36 cellular contexts compared by ENCODE assay signal in genomic region chr17:36014946-36015345, GRCh38. TPM values are rescaled to one million over a fixed set of nuclear protein-coding genes. Genes with fewer than 3 reads are reported as not detected.
"Had no signal": no experiment of that assay in that cellular context is flagged by ENCODE, and none has a peak within 500 bp of the region (broad histone marks: within the 10 kb centered on the region; RNA-seq: fewer than 3 reads in every experiment).

No MANE protein-coding gene starts in this region.

- H3K9me3 ChIP-seq: adrenal gland, body of pancreas had no signal

- H3K36me3 ChIP-seq: adrenal gland, brain microvascular endothelial cell, breast epithelium had no signal

- H3K27me3 ChIP-seq: adrenal gland, body of pancreas, brain microvascular endothelial cell, breast epithelium had no signal

- DNase-seq: activated B cell treated with CpG ODN at 0.5 μM for 24 hours; activated CD4-positive, alpha-beta memory T cell treated with anti-CD3 and anti-CD28 coated beads for 36 hours; activated CD4-positive, alpha-beta T cell treated with anti-CD3 and anti-CD28 coated beads for 4 hours; activated CD4-positive, alpha-beta T cell treated with anti-CD3 and anti-CD28 coated beads, Interleukin-2, amount 10 ng/mL, durations not matched to agents 24 days and 14 days; activated CD4-positive, alpha-beta T cell treated with anti-CD3 and anti-CD28 coated beads, Interleukin-2, amount 50 U/mL, for 1 hour; activated CD4-positive, alpha-beta T cell treated with anti-CD3 and anti-CD28 coated beads, Interleukin-2, amount 50 U/mL, for 4 hours; activated CD4-positive, CD25-positive, alpha-beta regulatory T cell treated with anti-CD3 and anti-CD28 coated beads, Interleukin-2, amount 50 U/mL, for 72 hours; activated CD8-positive, alpha-beta memory T cell treated with anti-CD3 and anti-CD28 coated beads, Interleukin-2, amount 50 U/mL, for 4 hours; activated CD8-positive, alpha-beta T cell treated with anti-CD3 and anti-CD28 coated beads for 36 hours; activated effector memory CD4-positive, alpha-beta T cell treated with anti-CD3 and anti-CD28 coated beads, Interleukin-2, amount 50 U/mL, for 16 hours; activated gamma-delta T cell treated with Interleukin-2 at 50 U/mL for 16 hours; activated naive CD4-positive, alpha-beta T cell; activated naive CD4-positive, alpha-beta T cell treated with anti-CD3 and anti-CD28 coated beads for 36 hours; activated naive CD4-positive, alpha-beta T cell treated with anti-CD3 and anti-CD28 coated beads, Interleukin-2, amount 50 U/mL, for 16 hours; activated naive CD8-positive, alpha-beta T cell treated with anti-CD3 and anti-CD28 coated beads for 36 hours; activated T-cell treated with anti-CD3 and anti-CD28 coated beads for 4 hours; activated T-cell treated with anti-CD3 and anti-CD28 coated beads, Interleukin-2, amount 50 U/mL, for 1 hour; activated T-cell treated with anti-CD3 and anti-CD28 coated beads, Interleukin-2, amount 50 U/mL, for 4 hours; activated T-cell treated with anti-CD3 and anti-CD28 coated beads, Interleukin-2, amount 50 U/mL, for 72 hours; adrenal gland; amniotic stem cell; aorta; body of pancreas; brain microvascular endothelial cell; central memory CD4-positive, alpha-beta T cell; T-helper 2 cell; T-helper 9 cell had no signal

- H3K4me3 ChIP-seq: adrenal gland, body of pancreas, breast epithelium had no signal

- H3K27ac ChIP-seq: adrenal gland, body of pancreas, brain microvascular endothelial cell, breast epithelium, VCaP had no signal

- ATAC-seq: activated CD8-positive, alpha-beta T cell treated with anti-CD3 and anti-CD28 coated beads for 36 hours; activated naive CD4-positive, alpha-beta T cell treated with anti-CD3 and anti-CD28 coated beads, Interleukin-2, amount 50 U/mL, for 72 hours; activated T-cell treated with anti-CD3 and anti-CD28 coated beads, Interleukin-2, amount 50 U/mL, for 4 hours; activated T-cell treated with anti-CD3 and anti-CD28 coated beads, Interleukin-2, amount 50 U/mL, for 72 hours; activated T-helper 17 cell treated with anti-CD3 and anti-CD28 coated beads, Interleukin-2, amount 50 U/mL, for 72 hours; body of pancreas had no signal

- H3K4me1 ChIP-seq: adrenal gland, body of pancreas, breast epithelium had no signal

RNA-seq across cellular contexts. Expression of gene CCL23, which starts 2.8 kb away (rescaled TPM):
- total RNA-seq: activated B cell treated with CpG ODN at 0.5 μM for 24 hours; activated CD4-positive, alpha-beta memory T cell treated with anti-CD3 and anti-CD28 coated beads for 36 hours; activated CD4-positive, alpha-beta T cell treated with anti-CD3 and anti-CD28 coated beads, Interleukin-2, amount 10 ng/mL, durations not matched to agents 24 days and 14 days; activated CD8-positive, alpha-beta T cell treated with anti-CD3 and anti-CD28 coated beads for 36 hours; activated naive CD4-positive, alpha-beta T cell treated with anti-CD3 and anti-CD28 coated beads for 36 hours; activated naive CD4-positive, alpha-beta T cell treated with anti-CD3 and anti-CD28 coated beads, Interleukin-2, amount 50 U/mL, for 72 hours; activated naive CD8-positive, alpha-beta T cell treated with anti-CD3 and anti-CD28 coated beads for 36 hours; activated T-cell treated with anti-CD3 and anti-CD28 coated beads, Interleukin-2, amount 50 U/mL, for 4 hours; activated T-cell treated with anti-CD3 and anti-CD28 coated beads, Interleukin-2, amount 50 U/mL, for 72 hours; activated T-helper 1 cell treated with anti-CD3 and anti-CD28 coated beads, Interleukin-12 subunit alpha, Interleukin-12 subunit beta, Interleukin-2, Interleukin-4 antibody, amounts not matched to agents 30 ng/mL and 10 ng/mL and 1 ng/mL, durations not matched to agents 14 hours and 24 hours and 36 hours; activated T-helper 17 cell treated with anti-CD3 and anti-CD28 coated beads, Interleukin-2, amount 50 U/mL, for 72 hours; astrocyte; cardiac septum; cerebellum had no signal
- polyA plus RNA-seq: aorta had no signal

RNA-seq across cellular contexts. Expression of gene CCL15, which starts 13.6 kb away (rescaled TPM):
- total RNA-seq: activated B cell treated with CpG ODN at 0.5 μM for 24 hours; activated CD4-positive, alpha-beta memory T cell treated with anti-CD3 and anti-CD28 coated beads for 36 hours; activated CD4-positive, alpha-beta T cell treated with anti-CD3 and anti-CD28 coated beads, Interleukin-2, amount 10 ng/mL, durations not matched to agents 24 days and 14 days; activated CD8-positive, alpha-beta memory T cell treated with anti-CD3 and anti-CD28 coated beads for 36 hours; activated CD8-positive, alpha-beta T cell treated with anti-CD3 and anti-CD28 coated beads for 36 hours; activated naive CD4-positive, alpha-beta T cell treated with anti-CD3 and anti-CD28 coated beads for 36 hours; activated naive CD4-positive, alpha-beta T cell treated with anti-CD3 and anti-CD28 coated beads, Interleukin-2, amount 50 U/mL, for 72 hours; activated naive CD8-positive, alpha-beta T cell treated with anti-CD3 and anti-CD28 coated beads for 36 hours; activated T-cell treated with anti-CD3 and anti-CD28 coated beads, Interleukin-2, amount 50 U/mL, for 4 hours; activated T-cell treated with anti-CD3 and anti-CD28 coated beads, Interleukin-2, amount 50 U/mL, for 72 hours; activated T-helper 1 cell treated with anti-CD3 and anti-CD28 coated beads, Interleukin-12 subunit alpha, Interleukin-12 subunit beta, Interleukin-2, Interleukin-4 antibody, amounts not matched to agents 30 ng/mL and 10 ng/mL and 1 ng/mL, durations not matched to agents 14 hours and 24 hours and 36 hours; activated T-helper 17 cell treated with anti-CD3 and anti-CD28 coated beads, Interleukin-2, amount 50 U/mL, for 72 hours; aorta; astrocyte; breast epithelium; cardiac septum; cerebellum had no signal

RNA-seq across cellular contexts. Expression of gene CCL14, which starts 28.4 kb away (rescaled TPM):
- total RNA-seq: activated B cell treated with CpG ODN at 0.5 μM for 24 hours; activated CD4-positive, alpha-beta memory T cell treated with anti-CD3 and anti-CD28 coated beads for 36 hours; activated CD4-positive, alpha-beta T cell treated with anti-CD3 and anti-CD28 coated beads, Interleukin-2, amount 10 ng/mL, durations not matched to agents 24 days and 14 days; activated CD8-positive, alpha-beta memory T cell treated with anti-CD3 and anti-CD28 coated beads for 36 hours; activated CD8-positive, alpha-beta T cell treated with anti-CD3 and anti-CD28 coated beads for 36 hours; activated naive CD4-positive, alpha-beta T cell treated with anti-CD3 and anti-CD28 coated beads for 36 hours; activated naive CD4-positive, alpha-beta T cell treated with anti-CD3 and anti-CD28 coated beads, Interleukin-2, amount 50 U/mL, for 72 hours; activated naive CD8-positive, alpha-beta T cell treated with anti-CD3 and anti-CD28 coated beads for 36 hours; activated T-cell treated with anti-CD3 and anti-CD28 coated beads, Interleukin-2, amount 50 U/mL, for 4 hours; activated T-cell treated with anti-CD3 and anti-CD28 coated beads, Interleukin-2, amount 50 U/mL, for 72 hours; activated T-helper 1 cell treated with anti-CD3 and anti-CD28 coated beads, Interleukin-12 subunit alpha, Interleukin-12 subunit beta, Interleukin-2, Interleukin-4 antibody, amounts not matched to agents 30 ng/mL and 10 ng/mL and 1 ng/mL, durations not matched to agents 14 hours and 24 hours and 36 hours; activated T-helper 17 cell treated with anti-CD3 and anti-CD28 coated beads, Interleukin-2, amount 50 U/mL, for 72 hours; astrocyte had no signal

RNA-seq across cellular contexts. Expression of gene CCL16, which starts 33.6 kb away (rescaled TPM):
- total RNA-seq: activated B cell treated with CpG ODN at 0.5 μM for 24 hours; activated CD4-positive, alpha-beta memory T cell treated with anti-CD3 and anti-CD28 coated beads for 36 hours; activated CD4-positive, alpha-beta T cell treated with anti-CD3 and anti-CD28 coated beads, Interleukin-2, amount 10 ng/mL, durations not matched to agents 24 days and 14 days; activated CD8-positive, alpha-beta memory T cell treated with anti-CD3 and anti-CD28 coated beads for 36 hours; activated CD8-positive, alpha-beta T cell treated with anti-CD3 and anti-CD28 coated beads for 36 hours; activated naive CD4-positive, alpha-beta T cell treated with anti-CD3 and anti-CD28 coated beads for 36 hours; activated naive CD4-positive, alpha-beta T cell treated with anti-CD3 and anti-CD28 coated beads, Interleukin-2, amount 50 U/mL, for 72 hours; activated naive CD8-positive, alpha-beta T cell treated with anti-CD3 and anti-CD28 coated beads for 36 hours; activated T-cell treated with anti-CD3 and anti-CD28 coated beads, Interleukin-2, amount 50 U/mL, for 4 hours; activated T-cell treated with anti-CD3 and anti-CD28 coated beads, Interleukin-2, amount 50 U/mL, for 72 hours; activated T-helper 1 cell treated with anti-CD3 and anti-CD28 coated beads, Interleukin-12 subunit alpha, Interleukin-12 subunit beta, Interleukin-2, Interleukin-4 antibody, amounts not matched to agents 30 ng/mL and 10 ng/mL and 1 ng/mL, durations not matched to agents 14 hours and 24 hours and 36 hours; activated T-helper 17 cell treated with anti-CD3 and anti-CD28 coated beads, Interleukin-2, amount 50 U/mL, for 72 hours; astrocyte; cardiac septum; cerebellum had no signal
- polyA plus RNA-seq: aorta had no signal

RNA-seq across cellular contexts. Expression of gene CCL18, which starts 49.1 kb away (rescaled TPM):
- total RNA-seq: activated B cell treated with CpG ODN at 0.5 μM for 24 hours; activated CD4-positive, alpha-beta T cell treated with anti-CD3 and anti-CD28 coated beads, Interleukin-2, amount 10 ng/mL, durations not matched to agents 24 days and 14 days; activated CD8-positive, alpha-beta T cell treated with anti-CD3 and anti-CD28 coated beads for 36 hours; activated naive CD4-positive, alpha-beta T cell treated with anti-CD3 and anti-CD28 coated beads for 36 hours; activated naive CD8-positive, alpha-beta T cell treated with anti-CD3 and anti-CD28 coated beads for 36 hours; activated T-cell treated with anti-CD3 and anti-CD28 coated beads, Interleukin-2, amount 50 U/mL, for 4 hours; activated T-helper 1 cell treated with anti-CD3 and anti-CD28 coated beads, Interleukin-12 subunit alpha, Interleukin-12 subunit beta, Interleukin-2, Interleukin-4 antibody, amounts not matched to agents 30 ng/mL and 10 ng/mL and 1 ng/mL, durations not matched to agents 14 hours and 24 hours and 36 hours; activated T-helper 17 cell treated with anti-CD3 and anti-CD28 coated beads, Interleukin-2, amount 50 U/mL, for 72 hours; astrocyte; body of pancreas; cerebellum had no signal
